10 cellular contexts compared by ENCODE assay signal in the genomic region with DNA sequence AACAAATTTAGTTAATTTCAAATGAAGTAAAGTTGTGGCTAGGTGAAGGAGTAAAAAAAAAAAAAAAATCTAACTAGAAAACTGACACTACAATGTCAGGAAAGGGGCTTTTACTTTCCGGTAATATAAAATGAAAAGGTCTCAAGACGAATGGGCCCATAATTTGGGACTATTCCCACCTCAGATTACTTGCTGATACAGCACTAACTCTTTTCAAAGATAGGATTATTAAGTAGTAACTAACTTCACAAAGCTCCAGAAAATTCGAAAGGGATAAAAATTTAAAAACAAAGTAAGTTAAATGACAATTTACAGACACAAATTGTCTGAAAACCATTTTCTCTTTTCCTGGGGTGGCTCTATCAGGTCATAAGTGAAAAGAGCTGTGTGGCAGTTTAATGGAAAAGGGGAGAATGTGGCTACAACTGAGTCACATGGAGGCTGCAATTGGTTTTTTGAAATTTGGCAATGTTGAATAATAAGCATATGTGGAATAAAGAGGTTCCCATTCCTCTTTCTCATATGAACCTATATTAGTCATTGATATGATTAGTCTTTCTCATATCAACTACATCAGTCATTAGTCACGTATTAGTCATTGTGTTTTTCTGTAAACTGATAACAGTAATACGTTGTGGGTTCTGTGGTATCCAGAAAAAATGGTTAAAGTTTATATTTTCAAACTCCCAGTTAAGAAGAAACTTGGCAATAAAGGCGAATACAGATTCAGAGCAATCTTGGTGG.
DNase-seq lines count a peak whose midpoint lies in the region; ATAC-seq and TF ChIP-seq lines count a peak whose summit lies in the region.
"Had no signal": no experiment of that assay in that cellular context is flagged by ENCODE, and none has a peak within 500 bp of the region (broad histone marks: within the 10 kb centered on the region; RNA-seq: fewer than 3 reads in every experiment).

No MANE protein-coding gene starts in this region.

- peak; percentile 94 for DNase-seq in EL
- peak; percentile 89 for DNase-seq in HFFc6
- DNase-seq in iris pigment epithelial cell (ENCODE audit: low read depth), result peak; percentile 95
- no peak for DNase-seq in GDM1 (lab: John Stamatoyannopoulos, UW)
- no peak for DNase-seq in A673 (ENCODE audit: low spot score)
- DNase-seq in NOMO-1 treated with dmso at 0.1 percent for 144 hours (lab: John Stamatoyannopoulos, UW; ENCODE audit: unreplicated experiment), result no peak
- no peak for DNase-seq in cerebellar nuclear complex (lab: John Stamatoyannopoulos, UW)
- DNase-seq: aorta had no signal

- H3K4me3 ChIP-seq in A673 (ENCODE audit: low read depth, low read length, poor library complexity, severe bottlenecking), result no peak overlapping the region

- CTCF ChIA-PET in A673 (lab: Charles Lee), result no interaction called here

- BruUV-seq in A673 (replicated peaks; lab: Mats Ljungman, UMichigan), result no TSS peak

- H3K9me3 Mint-ChIP-seq in HFFc6, result no peaks in the 10 kb centered on the region
- H3K9me3 Mint-ChIP-seq: IgD-negative memory B cell had no signal

- H3K9me3 ChIP-seq in A673 (ENCODE audit: low read depth, low read length, poor library complexity, severe bottlenecking), result no peaks in the 10 kb centered on the region

- peak overlapping the region; percentile 42; the same call in 1 of the 2 replicates for H3K4me3 Mint-ChIP-seq in HFFc6
- H3K4me3 Mint-ChIP-seq: IgD-negative memory B cell had no signal

- H3K4me1 Mint-ChIP-seq in HFFc6 (ENCODE audit: low read depth), result peaks cover 52% of the 10 kb centered on the region
- H3K4me1 Mint-ChIP-seq: IgD-negative memory B cell had no signal

- H3K27me3 Mint-ChIP-seq in HFFc6 (ENCODE audit: insufficient read depth), result no peaks in the 10 kb centered on the region; the same call in 1 of the 2 replicates

- intact Hi-C loops in A673 (cut with micrococcal nuclease; ENCODE audit: unreplicated experiment), result no loop called here

- no peaks in the 10 kb centered on the region for H3K36me3 ChIP-seq in A673 (ENCODE audit: insufficient read depth, low read length, poor library complexity, severe bottlenecking)

- POLR2A ChIA-PET in A673 (lab: Charles Lee; ENCODE audit: low non-redundant PET), result no interaction called here

- no peaks in the 10 kb centered on the region for H3K27me3 ChIP-seq in A673 (replicated peaks; ENCODE audit: insufficient read depth, low read depth, low read length, poor library complexity)

- H3K36me3 Mint-ChIP-seq in HFFc6 (ENCODE audit: low read depth), result peaks cover 8% of the 10 kb centered on the region
- H3K36me3 Mint-ChIP-seq: IgD-negative memory B cell had no signal

- peak; percentile 83 for ATAC-seq in SK-N-SH treated with all-trans-retinoic acid at 6 μM for 48 hours

- TF ChIP-seq CTCF in HFFc6 (IDR thresholded peaks at IDR 0.05) (no peak), A673 (conservative IDR thresholded peaks at IDR 0.05; ENCODE audit: low read depth, low read length) (no peak)

- peak overlapping the region; percentile 68 for H3K27ac Mint-ChIP-seq in HFFc6
- H3K27ac Mint-ChIP-seq: IgD-negative memory B cell had no signal

- H3K4me1 ChIP-seq in A673 (ENCODE audit: insufficient read depth, low read length, poor library complexity, severe bottlenecking), result peaks cover 7% of the 10 kb centered on the region

- H3K27ac ChIP-seq in A673 (ENCODE audit: low read depth, low read length, poor library complexity, severe bottlenecking), result no peak overlapping the region

TF ChIP-seq in SK-N-SH treated with all-trans-retinoic acid at 6 μM for 48 hours, 23 proteins besides CTCF, POLR2A, EP300 and RAD21:
- TF ChIP-seq TOX (CRISPR knock-in tag; IDR thresholded peaks at IDR 0.05; ENCODE audit: borderline replicate concordance) (peak; percentile 53; the same call in 1 of the 2 replicates), ZNF565 (CRISPR knock-in tag; conservative IDR thresholded peaks at IDR 0.05; ENCODE audit: low read depth) (no peak), SNAI2 (CRISPR knock-in tag; IDR thresholded peaks at IDR 0.05) (no peak), ISL1 (CRISPR knock-in tag; IDR thresholded peaks at IDR 0.05) (peak; percentile 88), ZC3H10 (CRISPR knock-in tag; IDR thresholded peaks at IDR 0.05) (0 out of 2 replicates have a peak, but pooled peaks have one; percentile 24), ESRRG (CRISPR knock-in tag; IDR thresholded peaks at IDR 0.05) (no peak), BACH2 (CRISPR knock-in tag; IDR thresholded peaks at IDR 0.05; ENCODE audit: borderline replicate concordance) (no peak), ARNTL (CRISPR knock-in tag; IDR thresholded peaks at IDR 0.05; ENCODE audit: borderline replicate concordance, low read depth) (no peak)
- TF ChIP-seq, protein P1, sequence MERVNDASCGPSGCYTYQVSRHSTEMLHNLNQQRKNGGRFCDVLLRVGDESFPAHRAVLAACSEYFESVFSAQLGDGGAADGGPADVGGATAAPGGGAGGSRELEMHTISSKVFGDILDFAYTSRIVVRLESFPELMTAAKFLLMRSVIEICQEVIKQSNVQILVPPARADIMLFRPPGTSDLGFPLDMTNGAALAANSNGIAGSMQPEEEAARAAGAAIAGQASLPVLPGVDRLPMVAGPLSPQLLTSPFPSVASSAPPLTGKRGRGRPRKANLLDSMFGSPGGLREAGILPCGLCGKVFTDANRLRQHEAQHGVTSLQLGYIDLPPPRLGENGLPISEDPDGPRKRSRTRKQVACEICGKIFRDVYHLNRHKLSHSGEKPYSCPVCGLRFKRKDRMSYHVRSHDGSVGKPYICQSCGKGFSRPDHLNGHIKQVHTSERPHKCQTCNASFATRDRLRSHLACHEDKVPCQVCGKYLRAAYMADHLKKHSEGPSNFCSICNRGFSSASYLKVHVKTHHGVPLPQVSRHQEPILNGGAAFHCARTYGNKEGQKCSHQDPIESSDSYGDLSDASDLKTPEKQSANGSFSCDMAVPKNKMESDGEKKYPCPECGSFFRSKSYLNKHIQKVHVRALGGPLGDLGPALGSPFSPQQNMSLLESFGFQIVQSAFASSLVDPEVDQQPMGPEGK (CRISPR knock-in tag; IDR thresholded peaks at IDR 0.05; ENCODE audit: borderline replicate concordance), result peak; percentile 67; the same call in 1 of the 2 replicates
- TF ChIP-seq, protein P2, sequence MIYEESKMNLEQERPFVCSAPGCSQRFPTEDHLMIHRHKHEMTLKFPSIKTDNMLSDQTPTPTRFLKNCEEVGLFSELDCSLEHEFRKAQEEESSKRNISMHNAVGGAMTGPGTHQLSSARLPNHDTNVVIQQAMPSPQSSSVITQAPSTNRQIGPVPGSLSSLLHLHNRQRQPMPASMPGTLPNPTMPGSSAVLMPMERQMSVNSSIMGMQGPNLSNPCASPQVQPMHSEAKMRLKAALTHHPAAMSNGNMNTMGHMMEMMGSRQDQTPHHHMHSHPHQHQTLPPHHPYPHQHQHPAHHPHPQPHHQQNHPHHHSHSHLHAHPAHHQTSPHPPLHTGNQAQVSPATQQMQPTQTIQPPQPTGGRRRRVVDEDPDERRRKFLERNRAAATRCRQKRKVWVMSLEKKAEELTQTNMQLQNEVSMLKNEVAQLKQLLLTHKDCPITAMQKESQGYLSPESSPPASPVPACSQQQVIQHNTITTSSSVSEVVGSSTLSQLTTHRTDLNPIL (CRISPR knock-in tag; IDR thresholded peaks at IDR 0.05; ENCODE audit: low read depth), result 0 out of 2 replicates have a peak, but pooled peaks have one; percentile 31

Comparison
In these comparisons a context has a peak if more than half of its experiments do, and no peak if none do; other contexts are left out.
1. DNase-seq: peak in EL (single experiment), HFFc6 (single experiment) and iris pigment epithelial cell (single experiment); none in GDM1 (single experiment), A673 (single experiment), NOMO-1 treated with dmso at 0.1 percent for 144 hours (single experiment) and cerebellar nuclear complex (0 of 2).